In genomic region chr7:86846494-86847190, GRCh38 we compare ENCODE assay signal across 1 cellular context.
A peak's percentile ranks its signal among the peaks of the same experiment; 100 is the strongest.
TF ChIP-seq lines count a peak whose summit lies in the region.

No MANE protein-coding gene starts in this region.

TF ChIP-seq in HepG2, 621 proteins besides CTCF, POLR2A, EP300 and RAD21 (continued from another document and continues in another):
- TF ChIP-seq ZFP37 (CRISPR knock-in tag; IDR thresholded peaks at IDR 0.05; ENCODE audit: borderline replicate concordance): no peak
- TF ChIP-seq, protein P1, sequence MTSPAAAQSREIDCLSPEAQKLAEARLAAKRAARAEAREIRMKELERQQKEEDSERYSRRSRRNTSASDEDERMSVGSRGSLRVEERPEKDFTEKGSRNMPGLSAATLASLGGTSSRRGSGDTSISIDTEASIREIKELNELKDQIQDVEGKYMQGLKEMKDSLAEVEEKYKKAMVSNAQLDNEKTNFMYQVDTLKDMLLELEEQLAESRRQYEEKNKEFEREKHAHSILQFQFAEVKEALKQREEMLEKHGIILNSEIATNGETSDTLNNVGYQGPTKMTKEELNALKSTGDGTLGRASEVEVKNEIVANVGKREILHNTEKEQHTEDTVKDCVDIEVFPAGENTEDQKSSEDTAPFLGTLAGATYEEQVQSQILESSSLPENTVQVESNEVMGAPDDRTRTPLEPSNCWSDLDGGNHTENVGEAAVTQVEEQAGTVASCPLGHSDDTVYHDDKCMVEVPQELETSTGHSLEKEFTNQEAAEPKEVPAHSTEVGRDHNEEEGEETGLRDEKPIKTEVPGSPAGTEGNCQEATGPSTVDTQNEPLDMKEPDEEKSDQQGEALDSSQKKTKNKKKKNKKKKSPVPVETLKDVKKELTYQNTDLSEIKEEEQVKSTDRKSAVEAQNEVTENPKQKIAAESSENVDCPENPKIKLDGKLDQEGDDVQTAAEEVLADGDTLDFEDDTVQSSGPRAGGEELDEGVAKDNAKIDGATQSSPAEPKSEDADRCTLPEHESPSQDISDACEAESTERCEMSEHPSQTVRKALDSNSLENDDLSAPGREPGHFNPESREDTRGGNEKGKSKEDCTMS (CRISPR knock-in tag; conservative IDR thresholded peaks at IDR 0.05): no peak
- TF ChIP-seq ZNF672 (CRISPR knock-in tag; IDR thresholded peaks at IDR 0.05): no peak
- peak; percentile 70; the same call in 1 of the 2 replicates for TF ChIP-seq DNMT3B (CRISPR knock-in tag; conservative IDR thresholded peaks at IDR 0.05)
- TF ChIP-seq ATF7-NPFF (CRISPR knock-in tag; IDR thresholded peaks at IDR 0.05; ENCODE audit: low read depth): no peak
- TF ChIP-seq ZNF430 (CRISPR knock-in tag; IDR thresholded peaks at IDR 0.05): peak; percentile 66; the same call in 1 of the 2 replicates
- 0 out of 2 replicates have a peak, but pooled peaks have one; percentile 44 for TF ChIP-seq ZNF24 (IDR thresholded peaks at IDR 0.05)
- no peak for TF ChIP-seq GTF3A (CRISPR knock-in tag; conservative IDR thresholded peaks at IDR 0.05)
- no peak for TF ChIP-seq ZC3H4 (CRISPR knock-in tag; IDR thresholded peaks at IDR 0.05; ENCODE audit: borderline replicate concordance)
- no peak for TF ChIP-seq BRCA1 (CRISPR knock-in tag; IDR thresholded peaks at IDR 0.05)
- TF ChIP-seq RBAK (CRISPR knock-in tag; IDR thresholded peaks at IDR 0.05): no peak
- no peak for TF ChIP-seq HMGXB4 (CRISPR knock-in tag; IDR thresholded peaks at IDR 0.05; ENCODE audit: borderline replicate concordance in 1 of 2, low read depth in 1 of 2)
- TF ChIP-seq TMF1 (CRISPR knock-in tag; IDR thresholded peaks at IDR 0.05; ENCODE audit: low read depth): no peak
- TF ChIP-seq ZNF367 (CRISPR knock-in tag; IDR thresholded peaks at IDR 0.05; ENCODE audit: borderline replicate concordance): no peak
- TF ChIP-seq WIZ (CRISPR knock-in tag; IDR thresholded peaks at IDR 0.05): no peak
- no peak for TF ChIP-seq NCOA1 (CRISPR knock-in tag; IDR thresholded peaks at IDR 0.05)
- TF ChIP-seq ZKSCAN8 (CRISPR knock-in tag; IDR thresholded peaks at IDR 0.05; ENCODE audit: borderline replicate concordance): peak; percentile 79; the same call in 1 of the 2 replicates
- TF ChIP-seq, protein P2, sequence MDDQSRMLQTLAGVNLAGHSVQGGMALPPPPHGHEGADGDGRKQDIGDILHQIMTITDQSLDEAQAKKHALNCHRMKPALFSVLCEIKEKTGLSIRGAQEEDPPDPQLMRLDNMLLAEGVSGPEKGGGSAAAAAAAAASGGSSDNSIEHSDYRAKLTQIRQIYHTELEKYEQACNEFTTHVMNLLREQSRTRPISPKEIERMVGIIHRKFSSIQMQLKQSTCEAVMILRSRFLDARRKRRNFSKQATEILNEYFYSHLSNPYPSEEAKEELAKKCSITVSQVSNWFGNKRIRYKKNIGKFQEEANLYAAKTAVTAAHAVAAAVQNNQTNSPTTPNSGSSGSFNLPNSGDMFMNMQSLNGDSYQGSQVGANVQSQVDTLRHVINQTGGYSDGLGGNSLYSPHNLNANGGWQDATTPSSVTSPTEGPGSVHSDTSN (CRISPR knock-in tag; IDR thresholded peaks at IDR 0.05; ENCODE audit: borderline replicate concordance): no peak
- peak; percentile 36; the same call in 1 of the 2 replicates for TF ChIP-seq SMARCE1 (IDR thresholded peaks at IDR 0.05; ENCODE audit: borderline replicate concordance)
- TF ChIP-seq POLR2G (IDR thresholded peaks at IDR 0.05; ENCODE audit: low read depth, low read length): no peak
- TF ChIP-seq ZNF569 (CRISPR knock-in tag; IDR thresholded peaks at IDR 0.05; ENCODE audit: borderline replicate concordance): no peak
- TF ChIP-seq ZSCAN30 (CRISPR knock-in tag; IDR thresholded peaks at IDR 0.05): no peak
- no peak for TF ChIP-seq KLF13 (CRISPR knock-in tag; IDR thresholded peaks at IDR 0.05)
- TF ChIP-seq ZNF263 (CRISPR knock-in tag; IDR thresholded peaks at IDR 0.05): no peak
- no peak for TF ChIP-seq KLF15 (CRISPR knock-in tag; IDR thresholded peaks at IDR 0.05; ENCODE audit: borderline replicate concordance)
- peak; percentile 90 for TF ChIP-seq ZMYM4 (CRISPR knock-in tag; IDR thresholded peaks at IDR 0.05)
- peak; percentile 47; the same call in 1 of the 2 replicates for TF ChIP-seq FOXK2 (IDR thresholded peaks at IDR 0.05)
- TF ChIP-seq SP4 (CRISPR knock-in tag; IDR thresholded peaks at IDR 0.05): no peak
- no peak for TF ChIP-seq ZNF776 (CRISPR knock-in tag; IDR thresholded peaks at IDR 0.05)
- no peak for TF ChIP-seq ZNF350 (CRISPR knock-in tag; IDR thresholded peaks at IDR 0.05; ENCODE audit: borderline replicate concordance, low read depth)
- no peak for TF ChIP-seq AGO1 (IDR thresholded peaks at IDR 0.05; ENCODE audit: low read depth, low read length, poor library complexity, severe bottlenecking)
- TF ChIP-seq HOXA7 (CRISPR knock-in tag; IDR thresholded peaks at IDR 0.05): no peak
- peak; percentile 49; the same call in 1 of the 2 replicates for TF ChIP-seq REPIN1 (CRISPR knock-in tag; IDR thresholded peaks at IDR 0.05; ENCODE audit: borderline replicate concordance, low read depth)
- no peak for TF ChIP-seq HNRNPK (IDR thresholded peaks at IDR 0.05; ENCODE audit: low read depth, low read length, poor library complexity, severe bottlenecking)
- TF ChIP-seq ZNF547 (CRISPR knock-in tag; IDR thresholded peaks at IDR 0.05): no peak
- no peak for TF ChIP-seq MYC (CRISPR knock-in tag; IDR thresholded peaks at IDR 0.05; ENCODE audit: borderline replicate concordance)
- no peak for TF ChIP-seq ZNF746 (CRISPR knock-in tag; IDR thresholded peaks at IDR 0.05)
- no peak for TF ChIP-seq ZBTB44 (CRISPR knock-in tag; IDR thresholded peaks at IDR 0.05)
- no peak for TF ChIP-seq ZBTB46 (CRISPR knock-in tag; IDR thresholded peaks at IDR 0.05; ENCODE audit: borderline replicate concordance)
- TF ChIP-seq FOXO1 (CRISPR knock-in tag; IDR thresholded peaks at IDR 0.05): peak; percentile 81; the same call in 1 of the 2 replicates
- TF ChIP-seq ZMAT5 (CRISPR knock-in tag; IDR thresholded peaks at IDR 0.05; ENCODE audit: borderline replicate concordance, low read depth): no peak
- TF ChIP-seq KDM6A (CRISPR knock-in tag; IDR thresholded peaks at IDR 0.05; ENCODE audit: low read depth): peak; percentile 67; the same call in 1 of the 2 replicates
- TF ChIP-seq SAP130 (CRISPR knock-in tag; IDR thresholded peaks at IDR 0.05; ENCODE audit: low read depth): peak; percentile 84
- peak; percentile 67 for TF ChIP-seq MAFF (IDR thresholded peaks at IDR 0.05; ENCODE audit: low read depth, low read length)
- TF ChIP-seq SALL2 (CRISPR knock-in tag; IDR thresholded peaks at IDR 0.05): no peak
- TF ChIP-seq ZNF687 (CRISPR knock-in tag; IDR thresholded peaks at IDR 0.05): no peak
- TF ChIP-seq HNF1A (IDR thresholded peaks at IDR 0.05; ENCODE audit: low read depth): peak; percentile 60; the same call in 1 of the 2 replicates
- peak; percentile 45; the same call in 1 of the 2 replicates for TF ChIP-seq HNF1A (CRISPR knock-in tag; IDR thresholded peaks at IDR 0.05; ENCODE audit: borderline replicate concordance)
- TF ChIP-seq HNF4A (CRISPR knock-in tag; IDR thresholded peaks at IDR 0.05): peak; percentile 91
- no peak for TF ChIP-seq NFE2 (CRISPR knock-in tag; IDR thresholded peaks at IDR 0.05)
- TF ChIP-seq PCBP2 (optimal IDR thresholded peaks at IDR 0.05; ENCODE audit: low read depth, low read length, poor library complexity, severe bottlenecking): no peak
- TF ChIP-seq ZBTB20 (CRISPR knock-in tag; IDR thresholded peaks at IDR 0.05; ENCODE audit: borderline replicate concordance, low read depth): 0 out of 2 replicates have a peak, but pooled peaks have one; percentile 35
- TF ChIP-seq YY1 (IDR thresholded peaks at IDR 0.05; ENCODE audit: insufficient read depth, insufficient replicate concordance, low read depth, low read length): no peak
- peak; percentile 29 to 50; a peak in 3 of 4 replicates for TF ChIP-seq MAFK (conservative IDR thresholded peaks at IDR 0.05 in 1 of 2, IDR thresholded peaks at IDR 0.05 in 1 of 2; ENCODE audit: low read length in 2 of 2)
